In the genomic region with DNA sequence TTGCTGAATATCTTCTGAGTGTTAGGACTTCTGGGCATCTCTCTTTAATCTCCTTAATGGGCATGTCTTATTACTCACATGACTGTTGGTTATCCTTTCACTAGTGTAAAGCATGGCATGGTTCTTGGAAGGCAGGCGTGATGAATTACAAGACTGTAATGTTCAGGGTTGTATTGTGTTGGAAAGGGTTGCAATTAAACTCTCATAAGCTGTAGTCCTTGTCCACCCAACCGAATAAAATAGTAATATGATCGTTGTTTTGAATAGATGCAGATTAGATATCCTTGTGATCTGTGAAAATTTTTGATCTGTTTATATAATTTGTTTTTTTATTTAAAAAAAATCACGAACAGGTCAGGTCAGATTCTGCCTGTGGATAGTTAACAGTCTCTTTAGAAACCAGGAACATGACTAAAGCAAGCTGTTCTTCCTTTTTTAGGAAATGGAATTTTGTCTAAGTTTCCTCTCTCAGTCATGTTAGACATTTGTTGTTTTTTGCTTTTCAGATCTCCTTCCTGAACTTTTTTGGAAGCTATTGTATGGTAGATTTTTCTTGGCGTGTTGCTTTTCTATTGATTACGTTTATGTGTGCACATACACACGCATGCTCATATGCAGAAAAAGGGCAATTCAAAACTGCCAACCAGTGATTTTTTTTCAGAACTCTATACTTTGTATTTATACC, we compare ENCODE assay signal across 22 cellular contexts.
DNase-seq lines count a peak whose midpoint lies in the region; ATAC-seq and TF ChIP-seq lines count a peak whose summit lies in the region.
"Had no signal": no experiment of that assay in that cellular context is flagged by ENCODE, and none has a peak within 500 bp of the region (broad histone marks: within the 10 kb centered on the region; RNA-seq: fewer than 3 reads in every experiment).

No MANE protein-coding gene starts in this region.

- H3K4me3 ChIP-seq in ACC112 (ENCODE audit: low read depth, low read length), result peak overlapping the region; percentile 48
- peak overlapping the region; percentile 37 for H3K4me3 ChIP-seq in WI38 (ENCODE audit: low read depth, low read length)
- H3K4me3 ChIP-seq: cardiac muscle cell, HAP-1, lung had no signal

- ATAC-seq in sciatic nerve, result no peak
- ATAC-seq: activated CD8-positive, alpha-beta T cell treated with anti-CD3 and anti-CD28 coated beads, Interleukin-2, amount 10 ng/mL, durations not matched to agents 7 days and 5 days; naive thymus-derived CD8-positive, alpha-beta T cell had no signal

- no peak for TF ChIP-seq CTCF in WI38 (IDR thresholded peaks at IDR 0.05; ENCODE audit: low read depth, low read length)

- H3K27me3 ChIP-seq in ACC112 (ENCODE audit: insufficient read depth, low read length), result no peaks in the 10 kb centered on the region

- H2AFZ ChIP-seq in ACC112 (ENCODE audit: low read length, unreplicated experiment), result peak overlapping the region; percentile 78

- H3K36me3 ChIP-seq in ACC112 (ENCODE audit: insufficient read depth, low read length), result peaks cover 3% of the 10 kb centered on the region; the same call in 1 of the 2 replicates
- H3K36me3 ChIP-seq: cardiac muscle cell, HAP-1 had no signal

- intact Hi-C loops in sciatic nerve (cut with DNase I), result no loop called here

- H3K27ac ChIP-seq in ACC112 (ENCODE audit: low read depth, low read length), result peak overlapping the region; percentile 64
- H3K27ac ChIP-seq: cardiac muscle cell, KMS-11 had no signal

- H3K4me1 ChIP-seq in ACC112 (ENCODE audit: control insufficient read depth, insufficient read depth, low read length, unreplicated experiment), result peaks cover 66% of the 10 kb centered on the region
- H3K4me1 ChIP-seq: HAP-1 had no signal

- peaks cover 50% of the 10 kb centered on the region for H3K79me2 ChIP-seq in ACC112 (ENCODE audit: control insufficient read depth, insufficient read depth, low read length, unreplicated experiment)

- peak; percentile 35 for DNase-seq in foreskin melanocyte
- DNase-seq in renal cortical epithelial cell (ENCODE audit: low read depth), result peak; percentile 35
- no peak for DNase-seq in sciatic nerve (ENCODE audit: low spot score)
- no peak for DNase-seq in cerebellum (ENCODE audit: low spot score)
- no peak for DNase-seq in SIG-M5 (lab: John Stamatoyannopoulos, UW)
- no peak for DNase-seq in NCI-H2081 treated with DMSO at 0.1 percent for 48 hours (lab: John Stamatoyannopoulos, UW)
- DNase-seq: activated B cell treated with CpG ODN at 0.5 μM for 24 hours; activated CD8-positive, alpha-beta T cell treated with anti-CD3 and anti-CD28 coated beads, Interleukin-2, amount 10 ng/mL, durations not matched to agents 7 days and 5 days; activated naive CD8-positive, alpha-beta T cell treated with anti-CD3 and anti-CD28 coated beads, Interleukin-2, amount 10 ng/mL, durations not matched to agents 7 days and 5 days; activated T-cell treated with anti-CD3 and anti-CD28 coated beads, Interleukin-2, amount 50 U/mL, for 48 hours; DND-41; effector memory CD4-positive, alpha-beta T cell; naive thymus-derived CD8-positive, alpha-beta T cell; NCI-H226; SHP77 treated with DMSO at 0.1 percent for 48 hours; T-helper 2 cell had no signal

Comparison
In these comparisons a context has a peak if more than half of its experiments do, and no peak if none do; other contexts are left out.
1. DNase-seq: peak in foreskin melanocyte (single experiment) and renal cortical epithelial cell (single experiment); none in sciatic nerve (single experiment), cerebellum (single experiment), SIG-M5 (single experiment) and NCI-H2081 treated with DMSO at 0.1 percent for 48 hours (single experiment).